26 cellular contexts compared by ENCODE assay signal in the genomic region with DNA sequence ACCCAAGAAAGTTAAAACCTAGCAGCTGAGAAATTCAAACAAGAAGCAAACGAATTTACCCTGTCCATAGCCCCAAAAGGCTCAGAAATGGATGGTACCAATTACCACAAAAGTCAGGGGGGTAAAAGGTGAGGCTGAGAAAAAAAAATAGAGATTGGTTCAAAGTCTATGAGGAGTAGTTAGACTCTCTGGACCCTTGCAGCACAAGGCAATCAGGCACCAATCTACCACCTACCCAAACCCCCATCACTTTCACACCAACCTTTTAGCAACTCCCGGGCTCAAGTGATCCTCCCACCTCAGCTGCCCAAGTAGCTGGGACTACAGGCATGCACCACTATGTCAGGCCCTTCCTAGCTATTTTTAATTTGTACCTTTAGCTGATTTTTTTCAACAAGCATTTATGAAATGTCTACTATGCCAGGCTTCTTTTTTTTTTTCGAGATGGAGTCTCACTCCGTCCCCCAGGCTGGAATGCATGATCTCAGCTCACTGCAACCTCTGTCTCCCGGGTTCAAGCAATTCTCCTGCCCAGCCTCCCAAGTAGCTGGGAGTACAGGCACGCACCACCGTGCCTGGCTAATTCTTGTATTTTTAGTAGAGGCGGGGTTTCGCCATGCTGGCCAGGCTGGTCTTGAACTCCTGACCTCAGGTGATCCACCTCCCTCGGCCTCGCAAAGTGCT.
"Had no signal": no experiment of that assay in that cellular context is flagged by ENCODE, and none has a peak within 500 bp of the region (broad histone marks: within the 10 kb centered on the region; RNA-seq: fewer than 3 reads in every experiment).

No MANE protein-coding gene starts in this region.

- H3K4me3 ChIP-seq: adrenal gland, body of pancreas, left lung, lower lobe of right lung, psoas muscle, suprapubic skin, tibial artery had no signal

- H3K9ac ChIP-seq: parathyroid adenoma had no signal

- H3K9me3 ChIP-seq: adrenal gland, body of pancreas, left lung, lower lobe of right lung, psoas muscle, suprapubic skin, tibial artery had no signal

- H3K36me3 ChIP-seq: adrenal gland, left lung, lower lobe of right lung, suprapubic skin, tibial artery had no signal

- H2AFZ ChIP-seq: parathyroid adenoma had no signal

- DNase-seq: activated CD4-positive, alpha-beta T cell treated with anti-CD3 and anti-CD28 coated beads for 48 hours; activated CD4-positive, alpha-beta T cell treated with anti-CD3 and anti-CD28 coated beads, Interleukin-2, amount 50 U/mL, for 48 hours; activated CD8-positive, alpha-beta memory T cell treated with anti-CD3 and anti-CD28 coated beads for 24 hours; activated CD8-positive, alpha-beta memory T cell treated with anti-CD3 and anti-CD28 coated beads, Interleukin-2, amount 50 U/mL, for 4 hours; activated effector memory CD4-positive, alpha-beta T cell treated with anti-CD3 and anti-CD28 coated beads, Interleukin-2, amount 50 U/mL, for 16 hours; activated naive CD4-positive, alpha-beta T cell treated with anti-CD3 and anti-CD28 coated beads for 36 hours; activated naive CD8-positive, alpha-beta T cell treated with anti-CD3 and anti-CD28 coated beads for 36 hours; activated T-cell treated with anti-CD3 and anti-CD28 coated beads, Interleukin-2, amount 50 U/mL, for 1 hour; adrenal gland; aorta; body of pancreas; effector CD8-positive, alpha-beta T cell; left lung; lower lobe of right lung; mesenchymal stem cell; naive B cell; occipital lobe; psoas muscle; stimulated activated CD4-positive, alpha-beta T cell treated with anti-CD3 and anti-CD28 coated beads, Interleukin-15, amount 100 ng/mL, for 24 hours; stimulated activated CD4-positive, alpha-beta T cell treated with anti-CD3 and anti-CD28 coated beads, Interleukin-2, amount 100 ng/mL, for 24 hours; stimulated activated naive CD4-positive, alpha-beta T cell; tibial artery had no signal

- ATAC-seq: activated CD4-positive, CD25-positive, alpha-beta regulatory T cell treated with anti-CD3 and anti-CD28 coated beads, Interleukin-2, amount 50 U/mL, for 24 hours; body of pancreas; left lung; lower lobe of right lung had no signal

- H3K9me3 Mint-ChIP-seq: activated naive CD4-positive, alpha-beta T cell treated with anti-CD3 and anti-CD28 coated beads for 36 hours; activated naive CD8-positive, alpha-beta T cell treated with anti-CD3 and anti-CD28 coated beads for 36 hours had no signal

- H3K27ac ChIP-seq: adrenal gland, body of pancreas, left lung, lower lobe of right lung, parathyroid adenoma, psoas muscle, suprapubic skin, tibial artery had no signal

- H3K4me3 Mint-ChIP-seq: activated naive CD4-positive, alpha-beta T cell treated with anti-CD3 and anti-CD28 coated beads for 36 hours; activated naive CD8-positive, alpha-beta T cell treated with anti-CD3 and anti-CD28 coated beads for 36 hours; activated T-helper 1 cell treated with anti-CD3 and anti-CD28 coated beads, Interleukin-12 subunit alpha, Interleukin-12 subunit beta, Interleukin-2, Interleukin-4 antibody, amounts not matched to agents 30 ng/mL and 10 ng/mL and 1 ng/mL, durations not matched to agents 14 hours and 24 hours and 36 hours; naive B cell had no signal

- H3K27me3 ChIP-seq: adrenal gland, body of pancreas, left lung, suprapubic skin, tibial artery had no signal

- H3K27me3 Mint-ChIP-seq: activated naive CD8-positive, alpha-beta T cell treated with anti-CD3 and anti-CD28 coated beads for 36 hours; naive B cell had no signal

- H3K27ac Mint-ChIP-seq: activated naive CD4-positive, alpha-beta T cell treated with anti-CD3 and anti-CD28 coated beads for 36 hours; activated naive CD8-positive, alpha-beta T cell treated with anti-CD3 and anti-CD28 coated beads for 36 hours; activated T-helper 1 cell treated with anti-CD3 and anti-CD28 coated beads, Interleukin-12 subunit alpha, Interleukin-12 subunit beta, Interleukin-2, Interleukin-4 antibody, amounts not matched to agents 30 ng/mL and 10 ng/mL and 1 ng/mL, durations not matched to agents 14 hours and 24 hours and 36 hours; naive B cell had no signal
